Comparison of ENCODE assay signal across 8 cellular contexts in the genomic region with DNA sequence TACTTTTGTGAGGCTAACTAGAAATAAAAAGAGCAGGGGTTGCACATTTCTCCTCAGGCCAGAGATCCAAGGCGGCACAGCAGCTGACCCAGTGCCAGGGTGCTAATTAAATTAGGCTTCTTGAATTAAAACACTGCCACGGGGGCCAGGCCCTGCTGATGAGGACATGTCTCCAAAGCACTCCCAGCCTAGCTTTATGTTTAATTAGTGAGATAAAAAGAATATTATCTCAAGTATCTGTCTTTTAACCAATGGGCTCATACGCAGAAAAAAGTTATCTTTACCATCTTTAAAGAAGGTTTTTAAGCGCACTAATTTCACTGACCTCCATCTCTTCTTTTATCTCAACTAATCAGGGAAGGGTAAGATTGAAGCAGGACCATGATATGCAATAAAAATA. TPM values are rescaled to one million over a fixed set of nuclear protein-coding genes. Genes with fewer than 3 reads are reported as not detected.
"Had no signal": no experiment of that assay in that cellular context is flagged by ENCODE, and none has a peak within 500 bp of the region (broad histone marks: within the 10 kb centered on the region; RNA-seq: fewer than 3 reads in every experiment).

No MANE protein-coding gene starts in this region.

- H3K9me3 Mint-ChIP-seq: H9 had no signal

- H3K27ac ChIP-seq: GM23248 had no signal

- ATAC-seq: K562 had no signal

- FAIRE-seq: H54, HTR-8/SVneo, K562 had no signal

- DNase-seq: GM23248, GOT3, H9, HCEC 1CT, IMR-90 had no signal

- H3K27ac Mint-ChIP-seq: H9 had no signal

- H3K9ac ChIP-seq: GM23248 had no signal

- H3K4me3 ChIP-seq: GM23248, K562 had no signal

- H3K4me1 Mint-ChIP-seq: H9 had no signal

- H2AFZ ChIP-seq: GM23248 had no signal

- H3K4me3 Mint-ChIP-seq: H9 had no signal

RNA-seq across cellular contexts. Expression of gene LRRC53, which starts 36.9 kb away (rescaled TPM):
- total RNA-seq: GM23248, H9, IMR-90, K562 had no signal
- polyA plus RNA-seq: GM23248, IMR-90, K562 had no signal
